12 cellular contexts compared by ENCODE assay signal in the genomic region with DNA sequence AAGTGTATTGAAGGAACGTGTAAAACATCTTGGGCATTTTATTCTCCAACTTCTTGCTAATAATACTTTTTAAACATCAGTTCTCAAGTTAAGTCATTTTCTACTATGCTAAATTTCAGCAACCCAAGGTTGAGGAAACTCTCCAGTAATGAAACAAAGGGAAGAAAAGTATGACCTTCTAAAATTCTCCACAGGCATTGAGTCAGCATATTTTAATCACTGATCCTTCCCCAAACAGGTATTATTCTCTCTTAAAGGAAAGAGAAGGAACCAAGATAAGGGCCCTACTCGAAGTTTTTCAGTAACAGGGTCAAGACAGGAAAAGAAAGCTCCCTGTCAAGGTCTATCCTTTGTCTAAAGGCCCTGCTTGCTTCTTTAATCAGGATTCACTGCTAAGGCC. TPM values are rescaled to one million over a fixed set of nuclear protein-coding genes. Genes with fewer than 3 reads are reported as not detected.
DNase-seq lines count a peak whose midpoint lies in the region; ATAC-seq and TF ChIP-seq lines count a peak whose summit lies in the region.
"Had no signal": no experiment of that assay in that cellular context is flagged by ENCODE, and none has a peak within 500 bp of the region (broad histone marks: within the 10 kb centered on the region; RNA-seq: fewer than 3 reads in every experiment).

No MANE protein-coding gene starts in this region.

- H3K4me1 ChIP-seq in Panc1 (ENCODE audit: control insufficient read depth, insufficient read depth, low read length) (peaks cover 30% of the 10 kb centered on the region), endodermal cell (ENCODE audit: control insufficient read depth, insufficient read depth, low read length) (peaks cover 2% of the 10 kb centered on the region), thyroid gland (peaks cover 4 to 16% of the 10 kb centered on the region in 2 donors)

- 43 to 71% methylated on average over 1 to 2 of the region's 2 CpGs for WGBS in endodermal cell (ENCODE audit: insufficient coverage in 1 of 2, insufficient read length in 1 of 2), 2 experiments
- WGBS in thyroid gland, 2 donors: 51 to 52% methylated on average over 2 of the region's 2 CpGs

- no peak for TF ChIP-seq POLR2A in thyroid gland (IDR thresholded peaks at IDR 0.05)

- no peak overlapping the region for H3K9ac ChIP-seq in endodermal cell (ENCODE audit: extremely low read depth, low read length, poor library complexity, severe bottlenecking)

- POLR2A ChIA-PET in Panc1 (lab: Charles Lee): no interaction called here

- TF ChIP-seq CTCF in Panc1 (IDR thresholded peaks at IDR 0.05): no peak
- TF ChIP-seq CTCF in endodermal cell (conservative IDR thresholded peaks at IDR 0.05): no peak
- no peak for TF ChIP-seq CTCF in thyroid gland (IDR thresholded peaks at IDR 0.05)
- TF ChIP-seq CTCF in GM13976 (IDR thresholded peaks at IDR 0.05; ENCODE audit: borderline replicate concordance, control extremely low read depth, extremely low read depth, insufficient read depth, missing control alignments): no peak

- no peak for DNase-seq in activated naive CD4-positive, alpha-beta T cell treated with anti-CD3 and anti-CD28 coated beads, Interleukin-2, amount 10 ng/mL, durations not matched to agents 7 days and 5 days
- no peak for DNase-seq in activated naive CD4-positive, alpha-beta T cell treated with anti-CD3 and anti-CD28 coated beads, Interleukin-2, amount 50 U/mL, for 72 hours (ENCODE audit: low spot score in 2 of 2)
- DNase-seq in Panc1 (ENCODE audit: low read depth, low spot score): no peak
- no peak for DNase-seq in endodermal cell
- DNase-seq in thyroid gland: no peak
- no peak for DNase-seq in GM13976 (ENCODE audit: low spot score)
- DNase-seq in NCI-H2107 (lab: John Stamatoyannopoulos, UW): no peak
- no peak for DNase-seq in hypothalamus (lab: John Stamatoyannopoulos, UW)
- DNase-seq: effector memory CD4-positive, alpha-beta T cell; EL; head of caudate nucleus; occipital lobe had no signal

- BruUV-seq in Panc1 (replicated peaks; lab: Mats Ljungman, UMichigan): no TSS peak

- H3K4me3 Mint-ChIP-seq in activated naive CD4-positive, alpha-beta T cell treated with anti-CD3 and anti-CD28 coated beads, Interleukin-2, amount 10 ng/mL, durations not matched to agents 7 days and 5 days: peak overlapping the region; percentile 37
- peak overlapping the region; percentile 29 for H3K4me3 Mint-ChIP-seq in endodermal cell

- peak overlapping the region; percentile 50 for H3K27ac Mint-ChIP-seq in activated naive CD4-positive, alpha-beta T cell treated with anti-CD3 and anti-CD28 coated beads, Interleukin-2, amount 10 ng/mL, durations not matched to agents 7 days and 5 days
- H3K27ac Mint-ChIP-seq in activated naive CD4-positive, alpha-beta T cell treated with anti-CD3 and anti-CD28 coated beads, Interleukin-2, amount 50 U/mL, for 72 hours: peak overlapping the region in 1 of 2 donors; percentile 31
- H3K27ac Mint-ChIP-seq in endodermal cell: peak overlapping the region; percentile 89

- peak overlapping the region; percentile 86 for H3K27ac ChIP-seq in Panc1 (ENCODE audit: low read length)
- H3K27ac ChIP-seq in endodermal cell (ENCODE audit: low read depth, low read length): no peak overlapping the region
- H3K27ac ChIP-seq in thyroid gland: peak overlapping the region in 2 of 3 donors; percentile 22 to 29

- in situ Hi-C loops in Panc1 (cut with HindIII; ENCODE audit: low pct_unique_long_range_greater_than_20kb, low sequenced_read_pairs) (no loop called here), GM13976 (cut with MboI; ENCODE audit: low sequenced_read_pairs, unreplicated experiment) (no loop called here)

- intact Hi-C loops in Panc1 (cut with micrococcal nuclease; ENCODE audit: unreplicated experiment) (no loop called here), thyroid gland (cut with DNase I) (no loop called here)

- H3K4me1 Mint-ChIP-seq in activated naive CD4-positive, alpha-beta T cell treated with anti-CD3 and anti-CD28 coated beads, Interleukin-2, amount 10 ng/mL, durations not matched to agents 7 days and 5 days: peaks cover 43% of the 10 kb centered on the region
- peaks cover 30% of the 10 kb centered on the region for H3K4me1 Mint-ChIP-seq in endodermal cell

- H3K27me3 ChIP-seq in Panc1 (ENCODE audit: control insufficient read depth, insufficient read depth, low read length) (no peaks in the 10 kb centered on the region), endodermal cell (ENCODE audit: control insufficient read depth, insufficient read depth, low read length, poor library complexity, severe bottlenecking) (no peaks in the 10 kb centered on the region), thyroid gland (no peaks in the 10 kb centered on the region)

- peaks cover 10% of the 10 kb centered on the region for H3K27me3 Mint-ChIP-seq in activated naive CD4-positive, alpha-beta T cell treated with anti-CD3 and anti-CD28 coated beads, Interleukin-2, amount 10 ng/mL, durations not matched to agents 7 days and 5 days
- no peaks in the 10 kb centered on the region for H3K27me3 Mint-ChIP-seq in endodermal cell (ENCODE audit: insufficient read depth)

- H3K36me3 ChIP-seq in Panc1 (ENCODE audit: control insufficient read depth, insufficient read depth, low read length) (no peaks in the 10 kb centered on the region), endodermal cell (ENCODE audit: control insufficient read depth, insufficient read depth, low read length) (no peaks in the 10 kb centered on the region), thyroid gland (peaks cover 0 to 4% of the 10 kb centered on the region in 2 donors)

- peaks cover 3% of the 10 kb centered on the region for H3K36me3 Mint-ChIP-seq in activated naive CD4-positive, alpha-beta T cell treated with anti-CD3 and anti-CD28 coated beads, Interleukin-2, amount 10 ng/mL, durations not matched to agents 7 days and 5 days
- H3K36me3 Mint-ChIP-seq in activated naive CD4-positive, alpha-beta T cell treated with anti-CD3 and anti-CD28 coated beads, Interleukin-2, amount 50 U/mL, for 72 hours: peaks cover 5 to 12% of the 10 kb centered on the region in 2 donors
- H3K36me3 Mint-ChIP-seq in endodermal cell (ENCODE audit: low read depth): no peaks in the 10 kb centered on the region

- CTCF ChIA-PET in activated naive CD4-positive, alpha-beta T cell treated with anti-CD3 and anti-CD28 coated beads, Interleukin-2, amount 10 ng/mL, durations not matched to agents 7 days and 5 days (lab: Charles Lee): no interaction called here
- CTCF ChIA-PET in Panc1 (lab: Charles Lee): interaction anchor here (0.7 kb wide), 1 partner anchor 980 kb away, joined by 4 read pairs; no protein-coding TSS in a partner anchor

- H3K4me3 ChIP-seq in Panc1 (ENCODE audit: low read depth in 2 of 2, low read length in 2 of 2) (peak overlapping the region; percentile 11 to 28; a peak in 2 of 4 replicates), endodermal cell (ENCODE audit: low read length) (peak overlapping the region; percentile 47), thyroid gland (replicated peaks in 1 of 3) (no peak overlapping the region)

- H3K9me3 Mint-ChIP-seq in activated naive CD4-positive, alpha-beta T cell treated with anti-CD3 and anti-CD28 coated beads, Interleukin-2, amount 10 ng/mL, durations not matched to agents 7 days and 5 days: no peaks in the 10 kb centered on the region
- H3K9me3 Mint-ChIP-seq in activated naive CD4-positive, alpha-beta T cell treated with anti-CD3 and anti-CD28 coated beads, Interleukin-2, amount 50 U/mL, for 72 hours: no peaks in the 10 kb centered on the region
- no peaks in the 10 kb centered on the region for H3K9me3 Mint-ChIP-seq in endodermal cell

- ATAC-seq in activated naive CD4-positive, alpha-beta T cell treated with anti-CD3 and anti-CD28 coated beads, Interleukin-2, amount 50 U/mL, for 72 hours: no peak
- ATAC-seq in Panc1: no peak

- H3K9me3 ChIP-seq in Panc1 (ENCODE audit: control insufficient read depth, insufficient read depth, low read depth, low read length) (no peaks in the 10 kb centered on the region), endodermal cell (ENCODE audit: control insufficient read depth, low read length) (no peaks in the 10 kb centered on the region), thyroid gland (no peaks in the 10 kb centered on the region)

RNA-seq across cellular contexts. Expression of a gene that starts 3.0 kb away (rescaled TPM):
- 10 to 100 TPM; 12.9 to 13.5 TPM for total RNA-seq in activated naive CD4-positive, alpha-beta T cell treated with anti-CD3 and anti-CD28 coated beads, Interleukin-2, amount 50 U/mL, for 72 hours
- 9.6 TPM for total RNA-seq in Panc1 (2021; ENCODE audit: unreplicated experiment)
- 3.4 TPM for polyA plus RNA-seq in Panc1 (2012; ENCODE audit: insufficient read length)
- total RNA-seq in endodermal cell: 10 to 100 TPM in 1 of 2 donors, 1 to 10 TPM in 1; 8.0 to 16.6 TPM
- polyA plus RNA-seq in endodermal cell (2013, experiment 1 of 2): 3.6 TPM
- 3.0 TPM for polyA plus RNA-seq in endodermal cell (2013, experiment 2 of 2)
- total RNA-seq in thyroid gland: 10 to 100 TPM; 11.9 to 20.0 (median 18.6) TPM

Comparison
In these comparisons a context has a peak if more than half of its experiments do, and no peak if none do; other contexts are left out.
1. H3K4me3 ChIP-seq: peak in Panc1 (2 of 2) and endodermal cell (single experiment); none in thyroid gland (0 of 3).